1 cellular context compared by ENCODE assay signal in the genomic region with DNA sequence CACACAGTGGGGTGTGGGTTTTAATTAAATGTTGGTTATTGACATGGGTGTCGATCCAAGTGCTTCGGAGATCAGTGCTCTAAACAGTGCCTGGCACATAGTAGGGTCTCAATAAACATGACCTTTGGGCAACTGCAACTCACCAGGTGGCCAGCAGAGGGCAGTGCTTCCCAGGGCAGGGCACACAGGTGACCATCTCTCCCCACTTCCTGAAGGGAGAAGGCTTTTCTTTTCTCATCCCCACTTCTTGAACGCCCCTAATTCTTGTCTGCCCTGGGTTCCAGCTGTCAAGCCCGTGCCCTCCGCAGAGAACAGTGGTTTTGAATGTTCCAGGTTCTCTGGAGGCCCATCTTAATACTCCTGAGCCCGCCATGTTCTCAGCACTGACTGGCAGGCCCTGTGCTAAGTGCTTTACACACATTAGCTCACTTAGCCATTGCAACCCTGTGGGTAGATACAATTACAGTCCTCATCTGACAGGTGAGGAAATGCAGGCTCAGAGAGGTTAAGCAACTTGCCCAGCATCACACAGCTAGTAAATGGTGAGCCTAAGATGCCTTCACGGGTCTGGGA.
A peak's percentile ranks its signal among the peaks of the same experiment; 100 is the strongest.
TF ChIP-seq lines count a peak whose summit lies in the region.

No MANE protein-coding gene starts in this region.

TF ChIP-seq in K562, 482 proteins besides CTCF, POLR2A, EP300 and RAD21 (continued from another document and continues in another):
- TF ChIP-seq, protein P1, sequence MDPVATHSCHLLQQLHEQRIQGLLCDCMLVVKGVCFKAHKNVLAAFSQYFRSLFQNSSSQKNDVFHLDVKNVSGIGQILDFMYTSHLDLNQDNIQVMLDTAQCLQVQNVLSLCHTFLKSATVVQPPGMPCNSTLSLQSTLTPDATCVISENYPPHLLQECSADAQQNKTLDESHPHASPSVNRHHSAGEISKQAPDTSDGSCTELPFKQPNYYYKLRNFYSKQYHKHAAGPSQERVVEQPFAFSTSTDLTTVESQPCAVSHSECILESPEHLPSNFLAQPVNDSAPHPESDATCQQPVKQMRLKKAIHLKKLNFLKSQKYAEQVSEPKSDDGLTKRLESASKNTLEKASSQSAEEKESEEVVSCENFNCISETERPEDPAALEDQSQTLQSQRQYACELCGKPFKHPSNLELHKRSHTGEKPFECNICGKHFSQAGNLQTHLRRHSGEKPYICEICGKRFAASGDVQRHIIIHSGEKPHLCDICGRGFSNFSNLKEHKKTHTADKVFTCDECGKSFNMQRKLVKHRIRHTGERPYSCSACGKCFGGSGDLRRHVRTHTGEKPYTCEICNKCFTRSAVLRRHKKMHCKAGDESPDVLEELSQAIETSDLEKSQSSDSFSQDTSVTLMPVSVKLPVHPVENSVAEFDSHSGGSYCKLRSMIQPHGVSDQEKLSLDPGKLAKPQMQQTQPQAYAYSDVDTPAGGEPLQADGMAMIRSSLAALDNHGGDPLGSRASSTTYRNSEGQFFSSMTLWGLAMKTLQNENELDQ (CRISPR knock-in tag; IDR thresholded peaks at IDR 0.05; ENCODE audit: borderline replicate concordance) = no peak
- TF ChIP-seq ZNF324 (CRISPR knock-in tag; IDR thresholded peaks at IDR 0.05) (no peak), YY1 (IDR thresholded peaks at IDR 0.05; ENCODE audit: borderline replicate concordance in 1 of 3, control insufficient read depth in 1 of 3, extremely low read depth in 1 of 3, insufficient read depth in 3 of 3, insufficient read length in 1 of 3, insufficient replicate concordance in 2 of 3, low read depth in 1 of 3, low read length in 2 of 3) (peak in 2 of 3 experiments; percentile 20 to 43), MBD2 (IDR thresholded peaks at IDR 0.05; ENCODE audit: borderline replicate concordance, low read depth) (no peak), NCOR1 (IDR thresholded peaks at IDR 0.05) (no peak), ZNF253 (CRISPR knock-in tag; conservative IDR thresholded peaks at IDR 0.05) (no peak), DLX4 (CRISPR knock-in tag; IDR thresholded peaks at IDR 0.05) (no peak), POLR2B (IDR thresholded peaks at IDR 0.05; ENCODE audit: low read depth, partially characterized antibody) (no peak), ZNF184 (CRISPR knock-in tag; IDR thresholded peaks at IDR 0.05) (no peak), ARID3B (CRISPR knock-in tag; IDR thresholded peaks at IDR 0.05; ENCODE audit: borderline replicate concordance) (no peak), SFPQ (IDR thresholded peaks at IDR 0.05; ENCODE audit: low read depth, low read length) (no peak), ETV1 (tag; conservative IDR thresholded peaks at IDR 0.05; ENCODE audit: low read depth) (peak; percentile 37; the same call in 1 of the 2 replicates), ZNF584 (CRISPR knock-in tag; IDR thresholded peaks at IDR 0.05; ENCODE audit: low read depth) (no peak), E4F1 (CRISPR knock-in tag; IDR thresholded peaks at IDR 0.05; ENCODE audit: borderline replicate concordance) (no peak), EZH2 (IDR thresholded peaks at IDR 0.05; ENCODE audit: borderline replicate concordance, low read depth, low read length) (no peak), KHSRP (IDR thresholded peaks at IDR 0.05) (no peak), XRCC3 (IDR thresholded peaks at IDR 0.05) (no peak), ZNF589 (CRISPR knock-in tag; IDR thresholded peaks at IDR 0.05; ENCODE audit: low read depth) (no peak), CSDE1 (IDR thresholded peaks at IDR 0.05) (no peak), CREB5 (CRISPR knock-in tag; IDR thresholded peaks at IDR 0.05) (no peak), SNAPC5 (CRISPR knock-in tag; IDR thresholded peaks at IDR 0.05) (no peak), ZBTB8A (IDR thresholded peaks at IDR 0.05; ENCODE audit: partially characterized antibody) (no peak), GABPB2 (CRISPR knock-in tag; conservative IDR thresholded peaks at IDR 0.05) (no peak), BRD9 (IDR thresholded peaks at IDR 0.05; ENCODE audit: low read depth, partially characterized antibody) (no peak), ZNF174 (CRISPR knock-in tag; IDR thresholded peaks at IDR 0.05) (no peak), ZNF695 (CRISPR knock-in tag; IDR thresholded peaks at IDR 0.05) (no peak), CBX2 (IDR thresholded peaks at IDR 0.05; ENCODE audit: insufficient read depth, low read length, poor library complexity, severe bottlenecking) (no peak), PHF21A (IDR thresholded peaks at IDR 0.05; ENCODE audit: borderline replicate concordance, low read depth) (no peak), POLR2AphosphoS5 (IDR thresholded peaks at IDR 0.05; ENCODE audit: control insufficient read depth, insufficient read depth, low read depth, low read length) (no peak), ZNF239 (CRISPR knock-in tag; IDR thresholded peaks at IDR 0.05) (no peak), ARNT (IDR thresholded peaks at IDR 0.05) (peak in 1 of 2 experiments; percentile 26; a peak in 1 of 4 replicates), NR4A1 (CRISPR knock-in tag; IDR thresholded peaks at IDR 0.05) (no peak), NR4A1 (tag; IDR thresholded peaks at IDR 0.05) (no peak), KLF16 (IDR thresholded peaks at IDR 0.05) (no peak; the same call in 1 of the 2 replicates)
- TF ChIP-seq, protein P2, sequence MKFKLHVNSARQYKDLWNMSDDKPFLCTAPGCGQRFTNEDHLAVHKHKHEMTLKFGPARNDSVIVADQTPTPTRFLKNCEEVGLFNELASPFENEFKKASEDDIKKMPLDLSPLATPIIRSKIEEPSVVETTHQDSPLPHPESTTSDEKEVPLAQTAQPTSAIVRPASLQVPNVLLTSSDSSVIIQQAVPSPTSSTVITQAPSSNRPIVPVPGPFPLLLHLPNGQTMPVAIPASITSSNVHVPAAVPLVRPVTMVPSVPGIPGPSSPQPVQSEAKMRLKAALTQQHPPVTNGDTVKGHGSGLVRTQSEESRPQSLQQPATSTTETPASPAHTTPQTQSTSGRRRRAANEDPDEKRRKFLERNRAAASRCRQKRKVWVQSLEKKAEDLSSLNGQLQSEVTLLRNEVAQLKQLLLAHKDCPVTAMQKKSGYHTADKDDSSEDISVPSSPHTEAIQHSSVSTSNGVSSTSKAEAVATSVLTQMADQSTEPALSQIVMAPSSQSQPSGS (CRISPR knock-in tag; IDR thresholded peaks at IDR 0.05) = no peak
- TF ChIP-seq, protein P3, sequence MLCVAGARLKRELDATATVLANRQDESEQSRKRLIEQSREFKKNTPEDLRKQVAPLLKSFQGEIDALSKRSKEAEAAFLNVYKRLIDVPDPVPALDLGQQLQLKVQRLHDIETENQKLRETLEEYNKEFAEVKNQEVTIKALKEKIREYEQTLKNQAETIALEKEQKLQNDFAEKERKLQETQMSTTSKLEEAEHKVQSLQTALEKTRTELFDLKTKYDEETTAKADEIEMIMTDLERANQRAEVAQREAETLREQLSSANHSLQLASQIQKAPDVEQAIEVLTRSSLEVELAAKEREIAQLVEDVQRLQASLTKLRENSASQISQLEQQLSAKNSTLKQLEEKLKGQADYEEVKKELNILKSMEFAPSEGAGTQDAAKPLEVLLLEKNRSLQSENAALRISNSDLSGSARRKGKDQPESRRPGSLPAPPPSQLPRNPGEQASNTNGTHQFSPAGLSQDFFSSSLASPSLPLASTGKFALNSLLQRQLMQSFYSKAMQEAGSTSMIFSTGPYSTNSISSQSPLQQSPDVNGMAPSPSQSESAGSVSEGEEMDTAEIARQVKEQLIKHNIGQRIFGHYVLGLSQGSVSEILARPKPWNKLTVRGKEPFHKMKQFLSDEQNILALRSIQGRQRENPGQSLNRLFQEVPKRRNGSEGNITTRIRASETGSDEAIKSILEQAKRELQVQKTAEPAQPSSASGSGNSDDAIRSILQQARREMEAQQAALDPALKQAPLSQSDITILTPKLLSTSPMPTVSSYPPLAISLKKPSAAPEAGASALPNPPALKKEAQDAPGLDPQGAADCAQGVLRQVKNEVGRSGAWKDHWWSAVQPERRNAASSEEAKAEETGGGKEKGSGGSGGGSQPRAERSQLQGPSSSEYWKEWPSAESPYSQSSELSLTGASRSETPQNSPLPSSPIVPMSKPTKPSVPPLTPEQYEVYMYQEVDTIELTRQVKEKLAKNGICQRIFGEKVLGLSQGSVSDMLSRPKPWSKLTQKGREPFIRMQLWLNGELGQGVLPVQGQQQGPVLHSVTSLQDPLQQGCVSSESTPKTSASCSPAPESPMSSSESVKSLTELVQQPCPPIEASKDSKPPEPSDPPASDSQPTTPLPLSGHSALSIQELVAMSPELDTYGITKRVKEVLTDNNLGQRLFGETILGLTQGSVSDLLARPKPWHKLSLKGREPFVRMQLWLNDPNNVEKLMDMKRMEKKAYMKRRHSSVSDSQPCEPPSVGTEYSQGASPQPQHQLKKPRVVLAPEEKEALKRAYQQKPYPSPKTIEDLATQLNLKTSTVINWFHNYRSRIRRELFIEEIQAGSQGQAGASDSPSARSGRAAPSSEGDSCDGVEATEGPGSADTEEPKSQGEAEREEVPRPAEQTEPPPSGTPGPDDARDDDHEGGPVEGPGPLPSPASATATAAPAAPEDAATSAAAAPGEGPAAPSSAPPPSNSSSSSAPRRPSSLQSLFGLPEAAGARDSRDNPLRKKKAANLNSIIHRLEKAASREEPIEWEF (CRISPR knock-in tag; IDR thresholded peaks at IDR 0.05) = no peak
- TF ChIP-seq, protein P4, sequence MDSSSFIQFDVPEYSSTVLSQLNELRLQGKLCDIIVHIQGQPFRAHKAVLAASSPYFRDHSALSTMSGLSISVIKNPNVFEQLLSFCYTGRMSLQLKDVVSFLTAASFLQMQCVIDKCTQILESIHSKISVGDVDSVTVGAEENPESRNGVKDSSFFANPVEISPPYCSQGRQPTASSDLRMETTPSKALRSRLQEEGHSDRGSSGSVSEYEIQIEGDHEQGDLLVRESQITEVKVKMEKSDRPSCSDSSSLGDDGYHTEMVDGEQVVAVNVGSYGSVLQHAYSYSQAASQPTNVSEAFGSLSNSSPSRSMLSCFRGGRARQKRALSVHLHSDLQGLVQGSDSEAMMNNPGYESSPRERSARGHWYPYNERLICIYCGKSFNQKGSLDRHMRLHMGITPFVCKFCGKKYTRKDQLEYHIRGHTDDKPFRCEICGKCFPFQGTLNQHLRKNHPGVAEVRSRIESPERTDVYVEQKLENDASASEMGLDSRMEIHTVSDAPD (CRISPR knock-in tag; IDR thresholded peaks at IDR 0.05) = no peak
- TF ChIP-seq, protein P5, sequence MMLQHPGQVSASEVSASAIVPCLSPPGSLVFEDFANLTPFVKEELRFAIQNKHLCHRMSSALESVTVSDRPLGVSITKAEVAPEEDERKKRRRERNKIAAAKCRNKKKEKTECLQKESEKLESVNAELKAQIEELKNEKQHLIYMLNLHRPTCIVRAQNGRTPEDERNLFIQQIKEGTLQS (IDR thresholded peaks at IDR 0.05) = no peak
- TF ChIP-seq, protein P5 (CRISPR knock-in tag; conservative IDR thresholded peaks at IDR 0.05) = peak; percentile 68
